Comparison of ENCODE assay signal across 22 cellular contexts in the genomic region with DNA sequence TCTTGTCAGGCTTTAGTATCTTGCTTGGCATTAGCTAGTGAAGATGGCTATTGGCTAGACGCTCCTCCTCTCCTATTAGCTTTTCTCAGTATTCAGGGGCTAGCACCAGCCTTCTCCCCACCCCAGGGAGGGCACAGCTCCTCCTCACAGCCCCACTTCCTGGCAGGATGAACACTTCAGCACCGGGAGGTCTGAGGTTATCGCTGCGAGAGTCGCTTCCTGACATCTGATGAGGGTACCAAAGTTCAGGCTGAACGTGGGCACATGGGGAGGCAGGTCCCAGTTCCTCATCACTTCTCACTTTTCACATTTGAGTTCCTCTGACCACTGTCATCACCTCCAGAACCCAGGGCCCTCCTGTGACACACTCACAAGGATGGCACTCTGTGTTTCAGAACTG.
A peak's percentile ranks its signal among the peaks of the same experiment; 100 is the strongest.
DNase-seq lines count a peak whose midpoint lies in the region; ATAC-seq and TF ChIP-seq lines count a peak whose summit lies in the region.
"Had no signal": no experiment of that assay in that cellular context is flagged by ENCODE, and none has a peak within 500 bp of the region (broad histone marks: within the 10 kb centered on the region; RNA-seq: fewer than 3 reads in every experiment).

No MANE protein-coding gene starts in this region.

- no peak for TF ChIP-seq CTCF in Loucy (conservative IDR thresholded peaks at IDR 0.05; ENCODE audit: low read length)
- TF ChIP-seq CTCF in gastroesophageal sphincter (IDR thresholded peaks at IDR 0.05): no peak

- TF ChIP-seq POLR2A in gastroesophageal sphincter (IDR thresholded peaks at IDR 0.05): no peak

- H3K4me1 ChIP-seq in BLaER1 treated with 17β-estradiol and CSF1 and Interleukin-3, amounts not matched to agents 10 nM and 100 nM: peaks cover 0 to 14% (median 7%) of the 10 kb centered on the region in 10 experiments; a peak in 11 of 20 replicates
- peaks cover 7% of the 10 kb centered on the region for H3K4me1 ChIP-seq in Loucy (ENCODE audit: insufficient read depth, low read length, poor library complexity, severe bottlenecking)
- peaks cover 12 to 78% (median 22%) of the 10 kb centered on the region in 3 donors for H3K4me1 ChIP-seq in gastroesophageal sphincter

- H3K4me3 ChIP-seq in BLaER1 treated with 17β-estradiol and CSF1 and Interleukin-3, amounts not matched to agents 10 nM and 100 nM: no peak overlapping the region
- H3K4me3 ChIP-seq in Loucy (ENCODE audit: low read length, poor library complexity, severe bottlenecking) (no peak overlapping the region), gastroesophageal sphincter (no peak overlapping the region)
- H3K4me3 ChIP-seq: Peyer's patch had no signal

- H3K9me3 Mint-ChIP-seq in stimulated activated memory B cell treated with anti-CD40 and anti-IgM and Interleukin-4, amounts not matched to agents 10 μg/mL and 1 μg/mL and 100 μg/mL, for 72 hours: no peaks in the 10 kb centered on the region
- H3K9me3 Mint-ChIP-seq: CD8-positive, alpha-beta memory T cell had no signal

- WGBS in gastroesophageal sphincter (ENCODE audit: low coverage in 1 of 2), 2 donors: 0 to 61% methylated on average over 1 to 6 of the region's 6 CpGs

- no peaks in the 10 kb centered on the region for H3K36me3 Mint-ChIP-seq in stimulated activated memory B cell treated with anti-CD40 and anti-IgM and Interleukin-4, amounts not matched to agents 10 μg/mL and 1 μg/mL and 100 μg/mL, for 72 hours
- H3K36me3 Mint-ChIP-seq: CD8-positive, alpha-beta memory T cell had no signal

- no peak overlapping the region for H3K27ac ChIP-seq in BLaER1 treated with 17β-estradiol and CSF1 and Interleukin-3, amounts not matched to agents 10 nM and 100 nM
- peak overlapping the region; percentile 5 to 78 (median 72) for H3K27ac ChIP-seq in gastroesophageal sphincter
- H3K27ac ChIP-seq: Peyer's patch had no signal

- H3K4me2 ChIP-seq in BLaER1 treated with 17β-estradiol and CSF1 and Interleukin-3, amounts not matched to agents 10 nM and 100 nM: peak overlapping the region in 7 of 11 experiments; percentile 14 to 49 (median 34); a peak in 11 of 22 replicates
- peak overlapping the region; percentile 10 for H3K4me2 ChIP-seq in Loucy (ENCODE audit: low read depth, low read length, poor library complexity, severe bottlenecking)

- no peak for TF ChIP-seq EP300 in gastroesophageal sphincter (IDR thresholded peaks at IDR 0.05)

- no peaks in the 10 kb centered on the region for H3K36me3 ChIP-seq in BLaER1 treated with 17β-estradiol and CSF1 and Interleukin-3, amounts not matched to agents 10 nM and 100 nM
- H3K36me3 ChIP-seq in Loucy (ENCODE audit: insufficient read depth, low read length) (no peaks in the 10 kb centered on the region), gastroesophageal sphincter (peaks cover 2 to 63% of the 10 kb centered on the region in 2 donors)
- H3K36me3 ChIP-seq: Peyer's patch had no signal

- peaks cover 6% of the 10 kb centered on the region for H3K4me1 Mint-ChIP-seq in stimulated activated memory B cell treated with anti-CD40 and anti-IgM and Interleukin-4, amounts not matched to agents 10 μg/mL and 1 μg/mL and 100 μg/mL, for 72 hours

- H2AFZ ChIP-seq in Loucy (ENCODE audit: low read length): no peak overlapping the region

- no peaks in the 10 kb centered on the region for H4K20me1 ChIP-seq in BLaER1 treated with 17β-estradiol and CSF1 and Interleukin-3, amounts not matched to agents 10 nM and 100 nM
- no peaks in the 10 kb centered on the region for H4K20me1 ChIP-seq in Loucy (ENCODE audit: insufficient read depth, low read length, poor library complexity, severe bottlenecking)

- no peak overlapping the region for H3K27ac Mint-ChIP-seq in stimulated activated memory B cell treated with anti-CD40 and anti-IgM and Interleukin-4, amounts not matched to agents 10 μg/mL and 1 μg/mL and 100 μg/mL, for 72 hours
- H3K27ac Mint-ChIP-seq: CD8-positive, alpha-beta memory T cell had no signal

- H3K79me2 ChIP-seq in Loucy (ENCODE audit: insufficient read depth, low read length): no peaks in the 10 kb centered on the region

- H3K27me3 Mint-ChIP-seq in stimulated activated memory B cell treated with anti-CD40 and anti-IgM and Interleukin-4, amounts not matched to agents 10 μg/mL and 1 μg/mL and 100 μg/mL, for 72 hours: peaks cover 14% of the 10 kb centered on the region

- no peaks in the 10 kb centered on the region for H3K9me2 ChIP-seq in Loucy (replicated peaks; ENCODE audit: low read depth, low read length)

- ATAC-seq in gastroesophageal sphincter (no peak), GM21528 (IDR thresholded peaks at IDR 0.05; ENCODE audit: low FRiP score, unreplicated experiment) (no peak)
- peak; percentile 34 for ATAC-seq in stimulated activated memory B cell treated with anti-CD40 and anti-IgM and Interleukin-4, amounts not matched to agents 10 μg/mL and 1 μg/mL and 100 μg/mL, for 72 hours
- ATAC-seq: SK-N-SH treated with all-trans-retinoic acid at 6 μM for 48 hours had no signal

- no peak overlapping the region for H3K9ac ChIP-seq in BLaER1 treated with 17β-estradiol and CSF1 and Interleukin-3, amounts not matched to agents 10 nM and 100 nM
- no peak overlapping the region for H3K9ac ChIP-seq in Loucy (ENCODE audit: low read depth, low read length, poor library complexity, severe bottlenecking)

- no peaks in the 10 kb centered on the region for H3K9me3 ChIP-seq in BLaER1 treated with 17β-estradiol and CSF1 and Interleukin-3, amounts not matched to agents 10 nM and 100 nM (replicated peaks in 1 of 11)
- no peaks in the 10 kb centered on the region for H3K9me3 ChIP-seq in Loucy (ENCODE audit: insufficient read depth, low read depth, low read length)
- no peaks in the 10 kb centered on the region for H3K9me3 ChIP-seq in gastroesophageal sphincter
- H3K9me3 ChIP-seq: Peyer's patch had no signal

- H3K4me3 Mint-ChIP-seq in stimulated activated memory B cell treated with anti-CD40 and anti-IgM and Interleukin-4, amounts not matched to agents 10 μg/mL and 1 μg/mL and 100 μg/mL, for 72 hours: no peak overlapping the region
- H3K4me3 Mint-ChIP-seq: CD8-positive, alpha-beta memory T cell had no signal

- no peaks in the 10 kb centered on the region for H3F3A ChIP-seq in Loucy (ENCODE audit: low read depth)

- no peaks in the 10 kb centered on the region for H3K27me3 ChIP-seq in BLaER1 treated with 17β-estradiol and CSF1 and Interleukin-3, amounts not matched to agents 10 nM and 100 nM
- H3K27me3 ChIP-seq in Loucy (ENCODE audit: insufficient read depth, low read length, poor library complexity, severe bottlenecking): peaks cover 29% of the 10 kb centered on the region
- H3K27me3 ChIP-seq in gastroesophageal sphincter: no peaks in the 10 kb centered on the region
- H3K27me3 ChIP-seq: Peyer's patch had no signal

- DNase-seq in EL (no peak), SKM-1 treated with dmso at 0.1 percent for 144 hours (lab: John Stamatoyannopoulos, UW; ENCODE audit: unreplicated experiment) (no peak), MV-4-11 (lab: John Stamatoyannopoulos, UW) (no peak)
- DNase-seq: C1 segment of cervical spinal cord; CD8-positive, alpha-beta memory T cell; H7; Kasumi-1; MM.1S; NCI-H1092; NCI-H146; NCI-H2029; NCI-H2227 treated with DMSO at 0.1 percent for 48 hours; NCI-H510A treated with DMSO at 0.1 percent for 48 hours; NCI-H774; NK-92 treated with Interleukin-12 subunit alpha and Interleukin-12 subunit beta, amount 100 ng/mL, for 24 hours; Peyer's patch had no signal

Comparison
In these comparisons a context has a peak if more than half of its experiments do, and no peak if none do; other contexts are left out.
1. H3K27ac ChIP-seq: peak in gastroesophageal sphincter (4 of 4); none in BLaER1 treated with 17β-estradiol and CSF1 and Interleukin-3, amounts not matched to agents 10 nM and 100 nM (0 of 11).